Comparison of ENCODE assay signal across 9 cellular contexts in genomic region chr3:134483195-134483890, GRCh38. TPM values are rescaled to one million over a fixed set of nuclear protein-coding genes. Genes with fewer than 3 reads are reported as not detected.
DNase-seq lines count a peak whose midpoint lies in the region; ATAC-seq and TF ChIP-seq lines count a peak whose summit lies in the region.
"Had no signal": no experiment of that assay in that cellular context is flagged by ENCODE, and none has a peak within 500 bp of the region (broad histone marks: within the 10 kb centered on the region; RNA-seq: fewer than 3 reads in every experiment).

No MANE protein-coding gene starts in this region.

- peaks cover 6% of the 10 kb centered on the region; the same call in 1 of the 2 replicates for H3K9me3 Mint-ChIP-seq in HFFc6

- H3K27ac Mint-ChIP-seq in HFFc6 = peak overlapping the region; percentile 99

- no peak for TF ChIP-seq CTCF in HFFc6 (IDR thresholded peaks at IDR 0.05)
- TF ChIP-seq CTCF in lung (IDR thresholded peaks at IDR 0.05; ENCODE audit: control extremely low read depth, extremely low read depth) = no peak

- H3K4me3 ChIP-seq in adipocyte (ENCODE audit: low read length) (peak overlapping the region; percentile 99), lung (no peak overlapping the region)
- H3K4me3 ChIP-seq: body of pancreas had no signal

- H3K27ac ChIP-seq in lung (ENCODE audit: low read depth in 1 of 2, low read length in 1 of 2) = peak overlapping the region; percentile 21 to 71

- DNase-seq in ACHN (peak; percentile 60), HFFc6 (peak; percentile 86), adipocyte (ENCODE audit: low read depth) (peak; percentile 64), lung (ENCODE audit: low spot score) (no peak), activated gamma-delta T cell (lab: John Stamatoyannopoulos, UW) (no peak), globus pallidus (ENCODE audit: low spot score) (no peak)
- DNase-seq in activated CD4-positive, CD25-positive, alpha-beta regulatory T cell (lab: John Stamatoyannopoulos, UW) = no peak
- DNase-seq: body of pancreas had no signal

- H3K27me3 ChIP-seq in adipocyte (replicated peaks; ENCODE audit: control insufficient read depth, insufficient read depth, low read length) = no peaks in the 10 kb centered on the region
- H3K27me3 ChIP-seq in lung (ENCODE audit: control insufficient read depth, insufficient read depth) = no peaks in the 10 kb centered on the region
- H3K27me3 ChIP-seq: body of pancreas had no signal

- ATAC-seq in lung (ENCODE audit: insufficient read depth, low FRiP score) (no peak), GM21576 (IDR thresholded peaks at IDR 0.05; ENCODE audit: unreplicated experiment) (no peak)
- ATAC-seq: body of pancreas had no signal

- no peaks in the 10 kb centered on the region for H3K9me3 ChIP-seq in adipocyte (ENCODE audit: control insufficient read depth, low read length)
- H3K9me3 ChIP-seq in lung (ENCODE audit: control insufficient read depth in 2 of 2, insufficient read depth in 1 of 2, low read length in 1 of 2) = no peaks in the 10 kb centered on the region
- H3K9me3 ChIP-seq: body of pancreas had no signal

- peaks cover 47% of the 10 kb centered on the region for H3K4me1 ChIP-seq in adipocyte (ENCODE audit: control insufficient read depth, insufficient read depth, low read length)
- H3K4me1 ChIP-seq in lung (ENCODE audit: control insufficient read depth in 2 of 2, insufficient read depth in 2 of 2, low read length in 2 of 2) = peaks cover 9 to 14% of the 10 kb centered on the region in 2 donors

- peak overlapping the region; percentile 92 for H3K4me3 Mint-ChIP-seq in HFFc6

- H3K27me3 Mint-ChIP-seq in HFFc6 (ENCODE audit: insufficient read depth) = peaks cover 6% of the 10 kb centered on the region; the same call in 1 of the 2 replicates

- peaks cover 85% of the 10 kb centered on the region for H3K4me1 Mint-ChIP-seq in HFFc6 (ENCODE audit: low read depth)

- H3K36me3 ChIP-seq in adipocyte (ENCODE audit: control insufficient read depth, insufficient read depth, low read length, severe bottlenecking) = peaks cover 41% of the 10 kb centered on the region
- H3K36me3 ChIP-seq in lung (ENCODE audit: control insufficient read depth in 2 of 2, insufficient read depth in 2 of 2, low read length in 2 of 2) = peaks cover 12 to 21% of the 10 kb centered on the region in 2 donors

- 42 to 66% methylated on average over 7 of the region's 7 CpGs for WGBS in lung, 2 donors

- H3K9ac ChIP-seq in adipocyte (ENCODE audit: low read length) = peak overlapping the region; percentile 50

- H3K36me3 Mint-ChIP-seq in HFFc6 (ENCODE audit: low read depth) = peaks cover 53% of the 10 kb centered on the region

- in situ Hi-C loops in ACHN (cut with HindIII; ENCODE audit: low pct_ligation_motif_present, low pct_unique_long_range_greater_than_20kb, low sequenced_read_pairs) = loop anchor here (25.0 kb wide), 1 partner anchor 196 kb away; no protein-coding TSS in a partner anchor

RNA-seq across cellular contexts. Expression of gene ANAPC13, which starts 2.4 kb away (rescaled TPM):
- total RNA-seq in HFFc6 (2021; fragmentation: NEBNext Ultra II Directional; extraction: Animal tissue kit (Norgen Biotek cat#: 25700)) = 100 to 1,000 TPM; 123 to 152 (median 137) TPM
- 10 to 100 TPM; 36.9 to 54.9 TPM for total RNA-seq in lung
- 10 to 100 TPM; 71.3 to 85.2 TPM for polyA plus RNA-seq in lung

RNA-seq across cellular contexts. Expression of gene CEP63, which starts 2.5 kb away (rescaled TPM):
- 10 to 100 TPM; 17.3 to 23.3 (median 21.3) TPM for total RNA-seq in HFFc6 (2021; fragmentation: NEBNext Ultra II Directional; extraction: Animal tissue kit (Norgen Biotek cat#: 25700))
- total RNA-seq in lung = 10 to 100 TPM; 18.8 to 50.1 TPM
- 10 to 100 TPM; 12.4 to 17.6 TPM for polyA plus RNA-seq in lung

Comparison
In these comparisons a context has a peak if more than half of its experiments do, and no peak if none do; other contexts are left out.
1. DNase-seq: peak in ACHN (single experiment), HFFc6 (single experiment) and adipocyte (single experiment); none in lung (single experiment), activated gamma-delta T cell (single experiment), activated CD4-positive, CD25-positive, alpha-beta regulatory T cell (0 of 4) and globus pallidus (single experiment).